ENCODE assay signal across 8 cellular contexts in genomic region chr9:86487222-86487841, GRCh38.
DNase-seq lines count a peak whose midpoint lies in the region; ATAC-seq and TF ChIP-seq lines count a peak whose summit lies in the region.

No MANE protein-coding gene starts in this region.

- in situ Hi-C loops in gastrocnemius medialis (cut with MboI; ENCODE audit: low sequenced_read_pairs in 4 of 4), result loop anchor here (5.0 to 25.0 kb wide), 4 partner anchors 250 to 840 kb away; partner anchors contain the start of gene GAS1 (in 1 of the 4)

- H3K9me3 ChIP-seq in gastrocnemius medialis, result no peaks in the 10 kb centered on the region

- peak; percentile 9 for DNase-seq in DMS53 treated with DMSO at 0.1 percent for 48 hours (lab: John Stamatoyannopoulos, UW; ENCODE audit: unreplicated experiment)
- peak; percentile 27 to 58 for DNase-seq in SW 1271 (lab: John Stamatoyannopoulos, UW)
- DNase-seq in germinal center (ENCODE audit: low spot score), result peak; percentile 7
- DNase-seq in gastrocnemius medialis, result no peak
- no peak for DNase-seq in T-helper 1 cell
- DNase-seq in NCI-H1048 (lab: John Stamatoyannopoulos, UW), result no peak

- no peak overlapping the region for H3K4me2 ChIP-seq in KMS-11

- peak; percentile 77 for TF ChIP-seq CTCF in KMS-11 (conservative IDR thresholded peaks at IDR 0.05; ENCODE audit: low read depth, low read length)
- TF ChIP-seq CTCF in gastrocnemius medialis (IDR thresholded peaks at IDR 0.05 in 4 of 5, conservative IDR thresholded peaks at IDR 0.05 in 1 of 5), result peak; percentile 52 to 67 (median 59)

- no peak overlapping the region for H3K9ac ChIP-seq in KMS-11

- ATAC-seq in gastrocnemius medialis (peak; percentile 70 to 84), GM21723 (IDR thresholded peaks at IDR 0.05; ENCODE audit: unreplicated experiment) (no peak)

- H3K27me3 ChIP-seq in KMS-11 (ENCODE audit: insufficient read depth, low read depth) (no peaks in the 10 kb centered on the region), gastrocnemius medialis (no peaks in the 10 kb centered on the region)

- no peak overlapping the region for H2AFZ ChIP-seq in KMS-11 (ENCODE audit: low read depth)

- intact Hi-C loops in gastrocnemius medialis (cut with DNase I; ENCODE audit: low total_unique reads), result loop anchor here (1.0 to 2.0 kb wide), 2 partner anchors 510 to 837 kb away; no protein-coding TSS in a partner anchor

- H3K79me2 ChIP-seq in KMS-11 (ENCODE audit: insufficient read depth, low read depth), result no peaks in the 10 kb centered on the region

- H3K36me3 ChIP-seq in KMS-11 (ENCODE audit: insufficient read depth) (no peaks in the 10 kb centered on the region), gastrocnemius medialis (no peaks in the 10 kb centered on the region)

- H3K4me1 ChIP-seq in KMS-11 (ENCODE audit: low read depth, poor library complexity, severe bottlenecking) (no peaks in the 10 kb centered on the region), gastrocnemius medialis (no peaks in the 10 kb centered on the region)

- no peak overlapping the region for H3K27ac ChIP-seq in KMS-11
- no peak overlapping the region for H3K27ac ChIP-seq in gastrocnemius medialis

- H4K20me1 ChIP-seq in KMS-11 (ENCODE audit: insufficient read depth), result no peaks in the 10 kb centered on the region

- no peak for TF ChIP-seq POLR2A in gastrocnemius medialis (IDR thresholded peaks at IDR 0.05)

- H3K4me3 ChIP-seq in KMS-11 (IDR thresholded peaks at IDR 0.05; ENCODE audit: insufficient read depth, low read depth, low read length) (no peak overlapping the region), gastrocnemius medialis (no peak overlapping the region)

Comparison
In these comparisons a context has a peak if more than half of its experiments do, and no peak if none do; other contexts are left out.
1. DNase-seq: peak in DMS53 treated with DMSO at 0.1 percent for 48 hours (single experiment), SW 1271 (2 of 2) and germinal center (single experiment); none in gastrocnemius medialis (0 of 2), T-helper 1 cell (0 of 5) and NCI-H1048 (single experiment).